ENCODE assay signal across 1 cellular context in genomic region chr6:53134601-53135235, GRCh38.
A peak's percentile ranks its signal among the peaks of the same experiment; 100 is the strongest.
TF ChIP-seq lines count a peak whose summit lies in the region.

No MANE protein-coding gene starts in this region.

TF ChIP-seq in HepG2, 621 proteins besides CTCF, POLR2A, EP300 and RAD21 (continued from another document and continues in another):
- TF ChIP-seq, protein P1, sequence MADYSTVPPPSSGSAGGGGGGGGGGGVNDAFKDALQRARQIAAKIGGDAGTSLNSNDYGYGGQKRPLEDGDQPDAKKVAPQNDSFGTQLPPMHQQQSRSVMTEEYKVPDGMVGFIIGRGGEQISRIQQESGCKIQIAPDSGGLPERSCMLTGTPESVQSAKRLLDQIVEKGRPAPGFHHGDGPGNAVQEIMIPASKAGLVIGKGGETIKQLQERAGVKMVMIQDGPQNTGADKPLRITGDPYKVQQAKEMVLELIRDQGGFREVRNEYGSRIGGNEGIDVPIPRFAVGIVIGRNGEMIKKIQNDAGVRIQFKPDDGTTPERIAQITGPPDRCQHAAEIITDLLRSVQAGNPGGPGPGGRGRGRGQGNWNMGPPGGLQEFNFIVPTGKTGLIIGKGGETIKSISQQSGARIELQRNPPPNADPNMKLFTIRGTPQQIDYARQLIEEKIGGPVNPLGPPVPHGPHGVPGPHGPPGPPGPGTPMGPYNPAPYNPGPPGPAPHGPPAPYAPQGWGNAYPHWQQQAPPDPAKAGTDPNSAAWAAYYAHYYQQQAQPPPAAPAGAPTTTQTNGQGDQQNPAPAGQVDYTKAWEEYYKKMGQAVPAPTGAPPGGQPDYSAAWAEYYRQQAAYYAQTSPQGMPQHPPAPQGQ (CRISPR knock-in tag; IDR thresholded peaks at IDR 0.05; ENCODE audit: borderline replicate concordance), result 0 out of 2 replicates have a peak, but pooled peaks have one; percentile 33
- TF ChIP-seq MAZ (IDR thresholded peaks at IDR 0.05; ENCODE audit: borderline replicate concordance, low read depth, low read length) (no peak), MAZ (CRISPR knock-in tag; IDR thresholded peaks at IDR 0.05; ENCODE audit: low read depth) (peak; percentile 60; the same call in 1 of the 2 replicates), ZNF672 (CRISPR knock-in tag; IDR thresholded peaks at IDR 0.05) (no peak), SIX1 (CRISPR knock-in tag; IDR thresholded peaks at IDR 0.05; ENCODE audit: borderline replicate concordance) (no peak; the same call in 1 of the 2 replicates), XBP1 (CRISPR knock-in tag; IDR thresholded peaks at IDR 0.05) (no peak), ZNF746 (CRISPR knock-in tag; IDR thresholded peaks at IDR 0.05) (peak; percentile 85; the same call in 1 of the 2 replicates), ZNF770 (CRISPR knock-in tag; IDR thresholded peaks at IDR 0.05) (peak; percentile 97), ZNF530 (CRISPR knock-in tag; IDR thresholded peaks at IDR 0.05; ENCODE audit: low read depth) (no peak), NR2C2 (CRISPR knock-in tag; IDR thresholded peaks at IDR 0.05; ENCODE audit: borderline replicate concordance) (peak; percentile 78; the same call in 1 of the 2 replicates), ZNF501 (CRISPR knock-in tag; IDR thresholded peaks at IDR 0.05) (no peak), MTF1 (CRISPR knock-in tag; IDR thresholded peaks at IDR 0.05) (no peak), ZFP41 (CRISPR knock-in tag; IDR thresholded peaks at IDR 0.05; ENCODE audit: borderline replicate concordance) (no peak), PATZ1 (CRISPR knock-in tag; IDR thresholded peaks at IDR 0.05) (peak; percentile 88), SNRNP70 (IDR thresholded peaks at IDR 0.05; ENCODE audit: low read depth, low read length) (no peak), CBFB (CRISPR knock-in tag; IDR thresholded peaks at IDR 0.05) (peak; percentile 94), RFXANK (CRISPR knock-in tag; IDR thresholded peaks at IDR 0.05) (peak; percentile 82; the same call in 1 of the 2 replicates), HINFP (CRISPR knock-in tag; IDR thresholded peaks at IDR 0.05; ENCODE audit: low read depth) (no peak), ZNF589 (CRISPR knock-in tag; conservative IDR thresholded peaks at IDR 0.05) (no peak), ZNF792 (CRISPR knock-in tag; IDR thresholded peaks at IDR 0.05) (peak; percentile 79; the same call in 1 of the 2 replicates), ZNF260 (CRISPR knock-in tag; IDR thresholded peaks at IDR 0.05; ENCODE audit: borderline replicate concordance, low read depth) (no peak), ZBTB7A (CRISPR knock-in tag; IDR thresholded peaks at IDR 0.05) (no peak), SIN3A (IDR thresholded peaks at IDR 0.05; ENCODE audit: borderline replicate concordance, low read depth, low read length) (no peak), ERF (CRISPR knock-in tag; IDR thresholded peaks at IDR 0.05) (peak; percentile 84), TMF1 (CRISPR knock-in tag; IDR thresholded peaks at IDR 0.05; ENCODE audit: low read depth) (no peak), ARNT (IDR thresholded peaks at IDR 0.05) (no peak), JUNB (CRISPR knock-in tag; IDR thresholded peaks at IDR 0.05; ENCODE audit: borderline replicate concordance) (peak; percentile 74; the same call in 1 of the 2 replicates), IKZF4 (CRISPR knock-in tag; IDR thresholded peaks at IDR 0.05; ENCODE audit: borderline replicate concordance, low read depth, not compliant biosample characterization) (peak; percentile 28), ZZZ3 (CRISPR knock-in tag; IDR thresholded peaks at IDR 0.05; ENCODE audit: borderline replicate concordance) (0 out of 2 replicates have a peak, but pooled peaks have one; percentile 43), KAT2B (IDR thresholded peaks at IDR 0.05; ENCODE audit: borderline replicate concordance, low read depth, low read length) (no peak), AFF4 (CRISPR knock-in tag; IDR thresholded peaks at IDR 0.05) (no peak), ZNF468 (CRISPR knock-in tag; IDR thresholded peaks at IDR 0.05) (no peak), ZSCAN22 (CRISPR knock-in tag; IDR thresholded peaks at IDR 0.05) (no peak), BCL6 (CRISPR knock-in tag; IDR thresholded peaks at IDR 0.05) (peak; percentile 91), ZNF234 (CRISPR knock-in tag; conservative IDR thresholded peaks at IDR 0.05) (no peak), ZNF652 (CRISPR knock-in tag; IDR thresholded peaks at IDR 0.05; ENCODE audit: borderline replicate concordance, low read depth) (peak; percentile 85), REXO4 (CRISPR knock-in tag; IDR thresholded peaks at IDR 0.05; ENCODE audit: borderline replicate concordance) (no peak)
- TF ChIP-seq, protein P2, sequence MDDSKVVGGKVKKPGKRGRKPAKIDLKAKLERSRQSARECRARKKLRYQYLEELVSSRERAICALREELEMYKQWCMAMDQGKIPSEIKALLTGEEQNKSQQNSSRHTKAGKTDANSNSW (CRISPR knock-in tag; IDR thresholded peaks at IDR 0.05; ENCODE audit: borderline replicate concordance), result no peak
- TF ChIP-seq, protein P3, sequence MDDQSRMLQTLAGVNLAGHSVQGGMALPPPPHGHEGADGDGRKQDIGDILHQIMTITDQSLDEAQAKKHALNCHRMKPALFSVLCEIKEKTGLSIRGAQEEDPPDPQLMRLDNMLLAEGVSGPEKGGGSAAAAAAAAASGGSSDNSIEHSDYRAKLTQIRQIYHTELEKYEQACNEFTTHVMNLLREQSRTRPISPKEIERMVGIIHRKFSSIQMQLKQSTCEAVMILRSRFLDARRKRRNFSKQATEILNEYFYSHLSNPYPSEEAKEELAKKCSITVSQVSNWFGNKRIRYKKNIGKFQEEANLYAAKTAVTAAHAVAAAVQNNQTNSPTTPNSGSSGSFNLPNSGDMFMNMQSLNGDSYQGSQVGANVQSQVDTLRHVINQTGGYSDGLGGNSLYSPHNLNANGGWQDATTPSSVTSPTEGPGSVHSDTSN (CRISPR knock-in tag; IDR thresholded peaks at IDR 0.05; ENCODE audit: borderline replicate concordance), result no peak
- TF ChIP-seq, protein P4, sequence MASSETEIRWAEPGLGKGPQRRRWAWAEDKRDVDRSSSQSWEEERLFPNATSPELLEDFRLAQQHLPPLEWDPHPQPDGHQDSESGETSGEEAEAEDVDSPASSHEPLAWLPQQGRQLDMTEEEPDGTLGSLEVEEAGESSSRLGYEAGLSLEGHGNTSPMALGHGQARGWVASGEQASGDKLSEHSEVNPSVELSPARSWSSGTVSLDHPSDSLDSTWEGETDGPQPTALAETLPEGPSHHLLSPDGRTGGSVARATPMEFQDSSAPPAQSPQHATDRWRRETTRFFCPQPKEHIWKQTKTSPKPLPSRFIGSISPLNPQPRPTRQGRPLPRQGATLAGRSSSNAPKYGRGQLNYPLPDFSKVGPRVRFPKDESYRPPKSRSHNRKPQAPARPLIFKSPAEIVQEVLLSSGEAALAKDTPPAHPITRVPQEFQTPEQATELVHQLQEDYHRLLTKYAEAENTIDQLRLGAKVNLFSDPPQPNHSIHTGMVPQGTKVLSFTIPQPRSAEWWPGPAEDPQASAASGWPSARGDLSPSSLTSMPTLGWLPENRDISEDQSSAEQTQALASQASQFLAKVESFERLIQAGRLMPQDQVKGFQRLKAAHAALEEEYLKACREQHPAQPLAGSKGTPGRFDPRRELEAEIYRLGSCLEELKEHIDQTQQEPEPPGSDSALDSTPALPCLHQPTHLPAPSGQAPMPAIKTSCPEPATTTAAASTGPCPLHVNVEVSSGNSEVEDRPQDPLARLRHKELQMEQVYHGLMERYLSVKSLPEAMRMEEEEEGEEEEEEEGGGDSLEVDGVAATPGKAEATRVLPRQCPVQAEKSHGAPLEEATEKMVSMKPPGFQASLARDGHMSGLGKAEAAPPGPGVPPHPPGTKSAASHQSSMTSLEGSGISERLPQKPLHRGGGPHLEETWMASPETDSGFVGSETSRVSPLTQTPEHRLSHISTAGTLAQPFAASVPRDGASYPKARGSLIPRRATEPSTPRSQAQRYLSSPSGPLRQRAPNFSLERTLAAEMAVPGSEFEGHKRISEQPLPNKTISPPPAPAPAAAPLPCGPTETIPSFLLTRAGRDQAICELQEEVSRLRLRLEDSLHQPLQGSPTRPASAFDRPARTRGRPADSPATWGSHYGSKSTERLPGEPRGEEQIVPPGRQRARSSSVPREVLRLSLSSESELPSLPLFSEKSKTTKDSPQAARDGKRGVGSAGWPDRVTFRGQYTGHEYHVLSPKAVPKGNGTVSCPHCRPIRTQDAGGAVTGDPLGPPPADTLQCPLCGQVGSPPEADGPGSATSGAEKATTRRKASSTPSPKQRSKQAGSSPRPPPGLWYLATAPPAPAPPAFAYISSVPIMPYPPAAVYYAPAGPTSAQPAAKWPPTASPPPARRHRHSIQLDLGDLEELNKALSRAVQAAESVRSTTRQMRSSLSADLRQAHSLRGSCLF (CRISPR knock-in tag; IDR thresholded peaks at IDR 0.05; ENCODE audit: borderline replicate concordance), result no peak
- TF ChIP-seq, protein P5, sequence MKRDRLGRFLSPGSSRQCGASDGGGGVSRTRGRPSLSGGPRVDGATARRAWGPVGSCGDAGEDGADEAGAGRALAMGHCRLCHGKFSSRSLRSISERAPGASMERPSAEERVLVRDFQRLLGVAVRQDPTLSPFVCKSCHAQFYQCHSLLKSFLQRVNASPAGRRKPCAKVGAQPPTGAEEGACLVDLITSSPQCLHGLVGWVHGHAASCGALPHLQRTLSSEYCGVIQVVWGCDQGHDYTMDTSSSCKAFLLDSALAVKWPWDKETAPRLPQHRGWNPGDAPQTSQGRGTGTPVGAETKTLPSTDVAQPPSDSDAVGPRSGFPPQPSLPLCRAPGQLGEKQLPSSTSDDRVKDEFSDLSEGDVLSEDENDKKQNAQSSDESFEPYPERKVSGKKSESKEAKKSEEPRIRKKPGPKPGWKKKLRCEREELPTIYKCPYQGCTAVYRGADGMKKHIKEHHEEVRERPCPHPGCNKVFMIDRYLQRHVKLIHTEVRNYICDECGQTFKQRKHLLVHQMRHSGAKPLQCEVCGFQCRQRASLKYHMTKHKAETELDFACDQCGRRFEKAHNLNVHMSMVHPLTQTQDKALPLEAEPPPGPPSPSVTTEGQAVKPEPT (CRISPR knock-in tag; IDR thresholded peaks at IDR 0.05; ENCODE audit: low read depth), result peak; percentile 71
